In the genomic region with DNA sequence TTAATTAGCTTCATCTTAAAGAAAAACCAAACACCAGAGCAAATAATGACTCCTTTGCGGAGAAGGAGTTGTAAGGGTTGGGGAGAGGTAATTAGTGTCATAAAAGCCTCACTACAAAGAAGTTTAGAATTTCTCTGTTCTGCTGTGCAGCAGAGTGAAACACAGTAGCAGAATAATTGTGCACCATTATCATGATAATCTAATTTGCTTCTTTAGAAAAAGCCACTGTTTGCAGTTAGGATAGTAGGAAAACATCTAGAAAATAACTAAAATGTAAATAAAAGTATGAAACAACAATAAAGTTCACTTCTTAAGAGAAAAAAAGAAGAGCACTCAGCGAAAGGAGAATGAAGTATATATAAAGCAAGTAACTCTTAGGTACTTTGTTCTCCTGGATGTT, we compare ENCODE assay signal across 32 cellular contexts. TPM values are rescaled to one million over a fixed set of nuclear protein-coding genes. Genes with fewer than 3 reads are reported as not detected.
"Had no signal": no experiment of that assay in that cellular context is flagged by ENCODE, and none has a peak within 500 bp of the region (broad histone marks: within the 10 kb centered on the region; RNA-seq: fewer than 3 reads in every experiment).

No MANE protein-coding gene starts in this region.

- H3K27ac ChIP-seq: coronary artery, esophagus muscularis mucosa, foreskin keratinocyte, gastroesophageal sphincter, heart right ventricle, lower lobe of right lung, neutrophil, pancreas, right atrium auricular region, stomach, testis, tibial artery had no signal

- H3K4me3 ChIP-seq: coronary artery, esophagus muscularis mucosa, gastroesophageal sphincter, heart right ventricle, lower lobe of right lung, pancreas, right atrium auricular region, smooth muscle cell, stomach, testis, tibial artery had no signal

- H3K36me3 Mint-ChIP-seq: natural killer cell, type B pancreatic cell had no signal

- ATAC-seq: foreskin keratinocyte, gastroesophageal sphincter, heart right ventricle, left colon, left ventricle myocardium superior, lower lobe of right lung, natural killer cell, pancreas, sciatic nerve had no signal

- H3K27ac Mint-ChIP-seq: immature natural killer cell, natural killer cell, type B pancreatic cell had no signal

- H3K36me3 ChIP-seq: esophagus muscularis mucosa, gastroesophageal sphincter, lower lobe of right lung, neutrophil, pancreas, right atrium auricular region, stomach had no signal

- H3K9me3 ChIP-seq: gastroesophageal sphincter, heart right ventricle, lower lobe of right lung, neutrophil, pancreas, right atrium auricular region, testis, tibial artery had no signal

- H3K9me3 Mint-ChIP-seq: natural killer cell, type B pancreatic cell had no signal

- H3K4me1 ChIP-seq: foreskin keratinocyte had no signal

- H3K4me3 Mint-ChIP-seq: immature natural killer cell, natural killer cell, type B pancreatic cell had no signal

- DNase-seq: dermis blood vessel endothelial cell; effector memory CD4-positive, alpha-beta T cell; foreskin keratinocyte; heart right ventricle; hippocampal formation; immature natural killer cell; islet precursor cell; kidney glomerular epithelial cell; left colon; left ventricle myocardium superior; lower lobe of right lung; natural killer cell; pancreas; stimulated activated CD4-positive, alpha-beta T cell treated with anti-CD3 and anti-CD28 coated beads, Interleukin-12 subunit alpha, Interleukin-12 subunit beta, amount 100 ng/mL, for 4 hours; stimulated activated CD4-positive, alpha-beta T cell treated with anti-CD3 and anti-CD28 coated beads, Interleukin-1b, Interleukin-23, amount 100 ng/mL, for 48 hours; stimulated activated CD4-positive, alpha-beta T cell treated with anti-CD3 and anti-CD28 coated beads, Interleukin-4, amount 100 ng/mL, for 1 hour; stimulated activated CD8-positive, alpha-beta memory T cell treated with anti-CD3 and anti-CD28 coated beads, Interleukin-4, amount 100 ng/mL, for 48 hours; stimulated activated naive CD4-positive, alpha-beta T cell treated with Interleukin-2 at 50 U/mL for 16 hours; stomach; testis; tibial artery had no signal

- H3K27me3 ChIP-seq: tibial artery had no signal

RNA-seq across cellular contexts. Expression of gene SHOX2, which starts 5.5 kb away (rescaled TPM):
- total RNA-seq: dermis blood vessel endothelial cell, endothelial cell of umbilical vein, epithelial cell of proximal tubule, foreskin keratinocyte, natural killer cell had no signal
- polyA plus RNA-seq: endothelial cell of umbilical vein, foreskin keratinocyte, immature natural killer cell, neural cell had no signal
